ENCODE assay signal across 8 cellular contexts in the genomic region with DNA sequence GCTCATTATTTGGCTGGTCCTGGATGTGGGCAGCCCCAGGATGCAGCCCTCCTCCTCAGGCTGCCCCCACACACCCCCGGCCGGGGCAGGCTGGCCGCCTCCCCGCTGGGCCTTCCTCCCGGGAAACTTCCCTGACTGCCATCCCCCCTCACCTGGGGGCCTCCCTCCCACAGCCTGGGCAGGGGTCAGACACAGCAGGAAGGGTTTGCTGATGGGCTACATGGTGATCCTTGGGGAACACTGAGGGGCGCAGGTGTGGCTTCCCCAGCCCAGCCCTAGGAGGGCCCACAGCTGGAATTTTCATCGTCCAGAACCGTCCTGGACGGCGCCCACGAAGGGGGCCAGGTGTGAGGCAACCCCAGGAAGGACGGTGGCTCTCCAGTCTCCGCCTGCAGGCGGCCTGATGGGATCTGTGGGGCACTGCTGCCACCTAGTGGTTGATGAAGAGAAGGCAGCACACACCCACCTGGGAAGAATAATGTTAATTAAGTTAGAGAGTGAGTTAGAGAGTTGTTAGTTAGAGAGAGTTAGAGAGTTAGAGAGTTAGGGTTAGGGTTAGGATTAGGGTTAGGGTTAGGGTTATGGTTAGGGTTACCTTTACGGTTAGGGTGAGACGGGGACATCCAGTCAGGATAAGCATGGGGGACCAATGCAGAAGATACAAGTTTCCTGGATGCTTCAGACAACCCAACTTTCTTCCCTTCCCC.
DNase-seq lines count a peak whose midpoint lies in the region; ATAC-seq and TF ChIP-seq lines count a peak whose summit lies in the region.

No MANE protein-coding gene starts in this region.

- CTCF ChIA-PET in AG04449 (lab: Yijun Ruan, JAX): interaction anchor here (0.5 to 6.8 kb wide), 52 partner anchors 9 to 1238 kb away, joined by 3 to 319 read pairs (median 4); partner anchors contain the start of gene SAMM50

- TF ChIP-seq CTCF in AG04449 (IDR thresholded peaks at IDR 0.05; ENCODE audit: insufficient read depth, low read length, missing control alignments) (peak; percentile 89), GM20000 (IDR thresholded peaks at IDR 0.05; ENCODE audit: extremely low read depth, missing control alignments) (peak; percentile 74), lower leg skin (IDR thresholded peaks at IDR 0.05) (peak in 2 of 3 donors; percentile 60 to 95)

- no peak for ATAC-seq in HG02938 (IDR thresholded peaks at IDR 0.05; ENCODE audit: unreplicated experiment)

- POLR2A ChIA-PET in AG04449 (lab: Yijun Ruan, JAX): interaction anchor here (0.5 kb wide), 1 partner anchor 626 kb away, joined by 3 read pairs; no protein-coding TSS in a partner anchor

- TF ChIP-seq POLR2A in lower leg skin (IDR thresholded peaks at IDR 0.05): no peak

- 5 to 10% methylated on average over 16 of the region's 16 CpGs for whole genome bisulfite sequencing in lower leg skin, 2 donors

- H3K4me3 ChIP-seq in AG04449 (ENCODE audit: low read depth, low read length): no peak overlapping the region
- H3K4me3 ChIP-seq in lower leg skin (ENCODE audit: low read depth, poor library complexity, severe bottlenecking): no peak overlapping the region

- DNase-seq in AG04449 (ENCODE audit: low read depth, low spot score) (no peak), GM20000 (ENCODE audit: low spot score) (peak; percentile 89), NCI-H526 (lab: John Stamatoyannopoulos, UW) (peak; percentile 16 to 62), dedifferentiated amniotic fluid mesenchymal stem cell (ENCODE audit: extremely low spot score) (peak; percentile 36), lower leg skin (ENCODE audit: low spot score in 2 of 2) (peak; percentile 56 to 94)
- DNase-seq in activated CD4-positive, alpha-beta T cell treated with anti-CD3 and anti-CD28 coated beads, Interleukin-2, amount 50 U/mL, for 48 hours: peak; percentile 76 to 80
- peak; percentile 61 to 72 (median 67) for DNase-seq in stimulated activated CD4-positive, alpha-beta T cell treated with anti-CD3 and anti-CD28 coated beads, TNF-alpha, amount 100 ng/mL, for 48 hours (ENCODE audit: low read depth in 3 of 3)

- intact Hi-C loops in lower leg skin (cut with DNase I; ENCODE audit: low total_unique reads): loop anchor here (5.0 kb wide), 2 partner anchors 539 to 634 kb away; no protein-coding TSS in a partner anchor
